ENCODE assay signal across 1 cellular context in genomic region chr12:6370576-6370935, GRCh38.
TF ChIP-seq lines count a peak whose summit lies in the region.

No MANE protein-coding gene starts in this region.

TF ChIP-seq in endothelial cell of umbilical vein, 7 proteins besides CTCF, POLR2A, EP300 and RAD21 (continued from another document):
- TF ChIP-seq JUN (IDR thresholded peaks at IDR 0.05; ENCODE audit: borderline replicate concordance, insufficient read depth, insufficient read length, low read depth): no peak
- no peak for TF ChIP-seq MAX (IDR thresholded peaks at IDR 0.05; ENCODE audit: insufficient read depth, insufficient read length)
- TF ChIP-seq POLR2AphosphoS5 (IDR thresholded peaks at IDR 0.05; ENCODE audit: insufficient read depth, low read depth, low read length): no peak
- no peak for TF ChIP-seq GATA2 (IDR thresholded peaks at IDR 0.05; ENCODE audit: insufficient read depth, insufficient read length, low read depth, low read length)
TF ChIP-seq in endothelial cell of umbilical vein: peak in this region for 0.
